Comparison of ENCODE assay signal across 10 cellular contexts in the genomic region with DNA sequence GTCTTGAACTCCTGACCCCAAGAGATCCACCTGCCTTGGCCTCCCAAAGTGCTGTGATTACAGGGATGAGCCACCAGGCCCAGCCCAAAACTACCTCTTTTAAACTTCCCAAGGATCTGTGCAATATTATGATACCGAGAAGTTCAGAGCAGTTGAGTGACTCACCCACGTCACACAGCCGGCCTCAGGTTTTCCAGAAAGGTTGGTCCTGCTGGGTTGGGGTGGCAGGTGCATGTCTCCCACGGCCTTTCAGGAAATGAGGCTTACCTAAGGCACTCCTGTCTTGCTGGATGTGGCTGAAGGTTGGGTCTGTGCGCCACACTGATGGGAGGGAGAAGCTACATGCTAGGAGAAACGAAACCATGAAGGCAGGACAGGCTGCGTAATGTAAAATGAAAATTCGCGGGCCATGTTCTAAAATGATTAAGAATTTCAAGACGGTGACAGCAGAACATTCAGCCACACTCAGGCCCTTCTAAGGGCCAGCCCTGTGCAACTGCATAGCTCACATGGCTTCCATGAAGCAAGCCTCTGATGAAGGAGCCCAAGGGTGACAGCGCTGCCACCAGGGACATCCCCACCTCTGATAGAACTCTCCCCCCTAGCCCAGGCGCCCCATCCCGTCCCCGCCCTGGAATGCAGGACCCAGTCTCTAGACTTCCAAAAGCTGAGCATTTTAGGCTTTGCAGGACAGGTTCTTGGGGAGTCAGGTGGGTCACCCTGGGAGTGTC. TPM values are rescaled to one million over a fixed set of nuclear protein-coding genes. Genes with fewer than 3 reads are reported as not detected.
DNase-seq lines count a peak whose midpoint lies in the region; ATAC-seq and TF ChIP-seq lines count a peak whose summit lies in the region.
"Had no signal": no experiment of that assay in that cellular context is flagged by ENCODE, and none has a peak within 500 bp of the region (broad histone marks: within the 10 kb centered on the region; RNA-seq: fewer than 3 reads in every experiment).

No MANE protein-coding gene starts in this region.

- H3K9me3 Mint-ChIP-seq in T-helper 2 cell treated with Interferon-gamma antibody and Interleukin-4, amounts not matched to agents 5 μg/mL and 100 μg/mL, for 36 hours, result no peaks in the 10 kb centered on the region

- intact Hi-C loops in body of pancreas (cut with DNase I), result no loop called here
- intact Hi-C loops in aorta (cut with DNase I), result no loop called here

- TF ChIP-seq CTCF in body of pancreas (IDR thresholded peaks at IDR 0.05) (no peak), osteoblast (IDR thresholded peaks at IDR 0.05; ENCODE audit: extremely low read depth, low read depth, low read length) (no peak)

- peak in 2 of 3 donors; percentile 28 to 42 for TF ChIP-seq POLR2A in body of pancreas (IDR thresholded peaks at IDR 0.05)

- peak; percentile 18 for ATAC-seq in body of pancreas
- ATAC-seq in aorta (ENCODE audit: low FRiP score), result no peak
- ATAC-seq: gastrocnemius medialis had no signal

- H3K36me3 ChIP-seq in HUES48 (ENCODE audit: control insufficient read depth, insufficient read depth, low read length) (peaks cover 5% of the 10 kb centered on the region; the same call in 1 of the 2 replicates), body of pancreas (replicated peaks in 1 of 2; ENCODE audit: insufficient read depth in 1 of 2, low read depth in 2 of 2) (no peaks in the 10 kb centered on the region), osteoblast (ENCODE audit: insufficient read depth, low read length) (no peaks in the 10 kb centered on the region), aorta (ENCODE audit: control insufficient read depth in 1 of 2, insufficient read depth in 2 of 2, low read length in 1 of 2) (no peaks in the 10 kb centered on the region)
- H3K36me3 ChIP-seq: gastrocnemius medialis had no signal

- no peak overlapping the region for H3K9ac ChIP-seq in HUES48 (ENCODE audit: low read depth, low read length)

- H3K4me3 ChIP-seq in HUES48 (ENCODE audit: low read depth, low read length) (no peak overlapping the region), body of pancreas (no peak overlapping the region), osteoblast (ENCODE audit: insufficient read depth, low read length) (no peak overlapping the region), aorta (ENCODE audit: low read length in 2 of 2) (no peak overlapping the region)
- H3K4me3 ChIP-seq: gastrocnemius medialis had no signal

- H3K27ac ChIP-seq in HUES48 (ENCODE audit: low read depth, low read length) (peak overlapping the region; percentile 54), body of pancreas (peak overlapping the region; percentile 12 to 86 (median 53)), osteoblast (ENCODE audit: low read depth, low read length) (peak overlapping the region; percentile 54), aorta (ENCODE audit: low read depth in 1 of 2, low read length in 2 of 2) (no peak overlapping the region)

- peaks cover 20% of the 10 kb centered on the region for H3K4me1 ChIP-seq in HUES48 (ENCODE audit: control insufficient read depth, insufficient read depth, low read length)
- peaks cover 44% of the 10 kb centered on the region for H3K4me1 ChIP-seq in body of pancreas
- peaks cover 11% of the 10 kb centered on the region for H3K4me1 ChIP-seq in osteoblast (ENCODE audit: insufficient read depth, low read length)
- no peaks in the 10 kb centered on the region for H3K4me1 ChIP-seq in aorta (ENCODE audit: control insufficient read depth in 1 of 2, insufficient read depth in 2 of 2, low read length in 2 of 2)

- peaks cover 24% of the 10 kb centered on the region for H3K4me1 Mint-ChIP-seq in T-helper 2 cell treated with Interferon-gamma antibody and Interleukin-4, amounts not matched to agents 5 μg/mL and 100 μg/mL, for 36 hours (ENCODE audit: low read depth)

- no peak overlapping the region for H2AFZ ChIP-seq in osteoblast (ENCODE audit: low read length)

- peaks cover 8% of the 10 kb centered on the region for H3K27me3 ChIP-seq in HUES48 (ENCODE audit: control insufficient read depth, insufficient read depth, low read length)
- no peaks in the 10 kb centered on the region for H3K27me3 ChIP-seq in body of pancreas
- H3K27me3 ChIP-seq in osteoblast (ENCODE audit: insufficient read depth, low read length), result no peaks in the 10 kb centered on the region
- H3K27me3 ChIP-seq in aorta (ENCODE audit: control insufficient read depth in 1 of 2, insufficient read depth in 2 of 2, low read length in 1 of 2), result no peaks in the 10 kb centered on the region

- peaks cover 6% of the 10 kb centered on the region for H3K27me3 Mint-ChIP-seq in T-helper 2 cell treated with Interferon-gamma antibody and Interleukin-4, amounts not matched to agents 5 μg/mL and 100 μg/mL, for 36 hours (ENCODE audit: low read depth)

- no peak overlapping the region for H3K4me2 ChIP-seq in osteoblast (ENCODE audit: insufficient read depth, low read length)

- H3K4me3 Mint-ChIP-seq in T-helper 2 cell treated with Interferon-gamma antibody and Interleukin-4, amounts not matched to agents 5 μg/mL and 100 μg/mL, for 36 hours, result peak overlapping the region; percentile 40

- no peaks in the 10 kb centered on the region for H4K20me1 ChIP-seq in osteoblast (ENCODE audit: insufficient read depth, low read length)

- H3K79me2 ChIP-seq in osteoblast (ENCODE audit: insufficient read depth, low read length), result peaks cover 8% of the 10 kb centered on the region

- no peak for DNase-seq in T-helper 2 cell treated with Interferon-gamma antibody and Interleukin-4, amounts not matched to agents 5 μg/mL and 100 μg/mL, for 36 hours (ENCODE audit: low spot score)
- DNase-seq in T-helper 2 cell, result no peak
- DNase-seq in body of pancreas, result peak; percentile 79 to 88 (median 87)
- peak; percentile 76 for DNase-seq in osteoblast (ENCODE audit: insufficient read length, low spot score, missing footprints)
- no peak for DNase-seq in NK-92 (lab: John Stamatoyannopoulos, UW; ENCODE audit: unreplicated experiment)
- no peak for DNase-seq in aorta
- DNase-seq in iPS-NIHi11 (ENCODE audit: low spot score), result no peak
- DNase-seq: gastrocnemius medialis, NCI-H748 treated with DMSO at 0.1 percent for 48 hours had no signal

- H3K27ac Mint-ChIP-seq in T-helper 2 cell treated with Interferon-gamma antibody and Interleukin-4, amounts not matched to agents 5 μg/mL and 100 μg/mL, for 36 hours, result peak overlapping the region; percentile 49

- H3K9me3 ChIP-seq in HUES48 (ENCODE audit: control insufficient read depth, insufficient read depth, low read length) (no peaks in the 10 kb centered on the region), body of pancreas (no peaks in the 10 kb centered on the region), osteoblast (ENCODE audit: low read depth, low read length) (no peaks in the 10 kb centered on the region), aorta (ENCODE audit: control insufficient read depth, low read length) (no peaks in the 10 kb centered on the region)
- H3K9me3 ChIP-seq: gastrocnemius medialis had no signal

- peaks cover 10% of the 10 kb centered on the region for H3K36me3 Mint-ChIP-seq in T-helper 2 cell treated with Interferon-gamma antibody and Interleukin-4, amounts not matched to agents 5 μg/mL and 100 μg/mL, for 36 hours (ENCODE audit: low read depth)

- WGBS in body of pancreas, 2 donors, result 48 to 52% methylated on average over 14 of the region's 14 CpGs
- 88 to 92% methylated on average over 14 of the region's 14 CpGs for WGBS in aorta, 2 donors

RNA-seq across cellular contexts. Expression of gene GLIS2, which starts 6.6 kb away (rescaled TPM):
- 1 to 10 TPM; 6.0 to 6.3 TPM for total RNA-seq in body of pancreas
- 5.0 and 5.4 TPM in 2 replicates for total RNA-seq in osteoblast
- total RNA-seq in aorta, result 10 to 100 TPM; 37.3 to 72.6 TPM
- 10 to 100 TPM; 12.3 to 21.3 TPM for polyA plus RNA-seq in aorta

RNA-seq across cellular contexts. Expression of gene TFAP4, which starts 36.4 kb away (rescaled TPM):
- total RNA-seq in body of pancreas, result 10 to 100 TPM in 1 of 2 donors, 1 to 10 TPM in 1; 8.3 to 18.8 TPM
- total RNA-seq in osteoblast, result 6.5 and 9.1 TPM in 2 replicates
- 1 to 10 TPM; 3.8 to 8.0 TPM for total RNA-seq in aorta
- polyA plus RNA-seq in aorta, result 1 to 10 TPM; 1.0 to 2.9 TPM

RNA-seq across cellular contexts. Expression of gene PAM16, which starts 41.9 kb away (rescaled TPM):
- total RNA-seq in body of pancreas, result 10 to 100 TPM; 25.9 to 27.7 TPM
- total RNA-seq in osteoblast, result 17.4 and 18.6 TPM in 2 replicates
- total RNA-seq in aorta, result 10 to 100 TPM; 23.6 to 25.5 TPM
- 10 to 100 TPM; 41.7 to 65.2 TPM for polyA plus RNA-seq in aorta

Comparison
In these comparisons a context has a peak if more than half of its experiments do, and no peak if none do; other contexts are left out.
1. DNase-seq: peak in body of pancreas (4 of 4) and osteoblast (single experiment); none in T-helper 2 cell treated with Interferon-gamma antibody and Interleukin-4, amounts not matched to agents 5 μg/mL and 100 μg/mL, for 36 hours (single experiment), T-helper 2 cell (0 of 5), NK-92 (single experiment), aorta (0 of 2) and iPS-NIHi11 (single experiment).
2. H3K27ac ChIP-seq: peak in HUES48 (single experiment), body of pancreas (4 of 4) and osteoblast (single experiment); none in aorta (0 of 2).